ENCODE assay signal across 11 cellular contexts in the genomic region with DNA sequence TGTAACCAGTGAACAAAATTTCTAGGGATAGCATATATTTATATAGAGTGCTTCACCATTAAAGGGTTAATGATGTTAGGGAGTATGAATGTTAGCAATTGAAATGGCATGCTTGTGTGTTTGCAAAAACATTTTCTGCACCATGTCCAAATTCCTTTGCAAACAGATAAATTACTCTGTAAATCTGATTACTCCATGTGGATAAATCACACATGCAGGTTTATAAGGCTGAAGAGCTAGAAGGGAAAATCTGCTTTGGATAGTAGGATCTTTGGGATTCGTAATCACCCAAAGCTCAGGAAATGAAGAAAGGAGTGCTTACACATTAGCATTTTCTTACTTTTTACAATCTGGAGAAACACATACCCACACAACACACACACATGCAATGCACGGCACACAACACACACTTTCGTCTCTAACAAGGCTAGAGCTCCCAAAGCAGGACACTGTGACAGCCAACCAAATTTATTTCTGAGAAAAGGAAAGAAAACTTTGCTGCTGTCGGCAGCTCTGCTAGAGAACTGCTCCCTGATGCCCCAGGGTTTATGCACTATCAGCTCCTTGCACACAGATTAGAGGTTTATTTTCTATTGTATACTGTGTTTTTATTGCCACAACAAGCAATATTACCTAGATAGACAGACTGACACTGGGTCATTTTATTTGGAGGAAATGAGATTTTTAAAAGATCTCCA.
A peak's percentile ranks its signal among the peaks of the same experiment; 100 is the strongest.
DNase-seq lines count a peak whose midpoint lies in the region; ATAC-seq lines count a peak whose summit lies in the region.
"Had no signal": no experiment of that assay in that cellular context is flagged by ENCODE, and none has a peak within 500 bp of the region (broad histone marks: within the 10 kb centered on the region; RNA-seq: fewer than 3 reads in every experiment).

No MANE protein-coding gene starts in this region.

- H3K9me3 ChIP-seq in neuron (ENCODE audit: low read length), result no peaks in the 10 kb centered on the region
- H3K9me3 ChIP-seq: BLaER1 treated with 17β-estradiol and CSF1 and Interleukin-3, amounts not matched to agents 10 nM and 100 nM had no signal

- DNase-seq in AG08395 (ENCODE audit: low spot score), result peak; percentile 22
- DNase-seq in NCI-H69 (lab: John Stamatoyannopoulos, UW), result peak; percentile 50
- DNase-seq in fibroblast of peridontal ligament (ENCODE audit: extremely low read depth), result peak; percentile 32
- DNase-seq in activated naive CD4-positive, alpha-beta T cell treated with anti-CD3 and anti-CD28 coated beads, Interleukin-2, amount 50 U/mL, for 16 hours, result no peak
- DNase-seq in KG1 (lab: John Stamatoyannopoulos, UW), result no peak
- DNase-seq in NCI-H1694 treated with DMSO at 0.1 percent for 48 hours (lab: John Stamatoyannopoulos, UW), result no peak
- DNase-seq: NCI-H1436, PC-9 had no signal

- no peak for ATAC-seq in HG03139 (IDR thresholded peaks at IDR 0.05; ENCODE audit: unreplicated experiment)

- peaks cover 38% of the 10 kb centered on the region for H3K4me1 ChIP-seq in neuron (ENCODE audit: insufficient read depth, low read length)
- H3K4me1 ChIP-seq: BLaER1 treated with 17β-estradiol and CSF1 and Interleukin-3, amounts not matched to agents 10 nM and 100 nM had no signal

- peak overlapping the region; percentile 61 for H3K4me3 ChIP-seq in neuron (ENCODE audit: low read length)
- H3K4me3 ChIP-seq: BLaER1 treated with 17β-estradiol and CSF1 and Interleukin-3, amounts not matched to agents 10 nM and 100 nM; PC-9 had no signal

- peak overlapping the region; percentile 88 for H2AFZ ChIP-seq in neuron (ENCODE audit: low read depth, low read length)
- H2AFZ ChIP-seq: PC-9 had no signal

- H3K27me3 ChIP-seq in neuron (ENCODE audit: insufficient read depth, low read length), result no peaks in the 10 kb centered on the region

- no peaks in the 10 kb centered on the region for H3K36me3 ChIP-seq in neuron (ENCODE audit: insufficient read depth, low read length)
- H3K36me3 ChIP-seq: BLaER1 treated with 17β-estradiol and CSF1 and Interleukin-3, amounts not matched to agents 10 nM and 100 nM had no signal

Comparison
In these comparisons a context has a peak if more than half of its experiments do, and no peak if none do; other contexts are left out.
1. DNase-seq: peak in AG08395 (single experiment), NCI-H69 (single experiment) and fibroblast of peridontal ligament (single experiment); none in activated naive CD4-positive, alpha-beta T cell treated with anti-CD3 and anti-CD28 coated beads, Interleukin-2, amount 50 U/mL, for 16 hours (single experiment), KG1 (single experiment) and NCI-H1694 treated with DMSO at 0.1 percent for 48 hours (single experiment).